8 cellular contexts compared by ENCODE assay signal in the genomic region with DNA sequence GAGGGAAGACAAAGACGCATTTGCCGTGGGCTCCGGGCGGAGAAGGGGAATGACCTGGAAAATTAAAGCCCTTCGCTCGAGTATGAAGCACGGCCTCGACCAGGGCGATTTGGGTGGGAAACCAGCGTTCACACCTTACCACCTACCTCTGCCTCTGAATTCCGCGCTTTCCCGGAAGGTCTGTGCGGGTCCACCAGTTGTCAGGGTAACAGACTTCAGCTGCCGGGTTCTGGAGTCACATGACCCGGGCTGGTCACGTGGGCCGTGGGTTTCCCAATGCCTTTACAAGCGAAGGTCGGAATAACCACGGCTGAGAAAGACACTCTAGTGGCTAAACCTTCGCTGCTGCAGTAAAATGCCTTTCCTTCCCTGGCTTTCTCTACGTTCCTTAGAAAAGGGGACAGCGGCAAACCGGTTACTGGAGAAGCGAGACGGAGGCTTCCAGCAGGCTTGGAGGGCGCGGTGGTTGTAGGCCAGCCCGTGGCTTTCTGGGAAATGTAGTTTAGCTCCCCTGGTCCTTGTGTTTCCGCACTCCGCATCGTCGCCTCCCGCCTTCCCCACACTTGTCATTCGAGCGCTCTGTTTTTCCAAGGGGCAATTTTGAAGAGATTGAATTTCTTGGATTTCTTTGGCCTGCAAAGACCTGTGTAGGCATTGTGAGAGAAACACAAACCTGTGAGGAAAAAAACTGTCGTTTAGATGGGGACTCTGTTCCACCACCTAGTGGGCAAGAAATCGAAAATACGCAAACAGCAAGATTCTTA. TPM values are rescaled to one million over a fixed set of nuclear protein-coding genes. Genes with fewer than 3 reads are reported as not detected.
DNase-seq lines count a peak whose midpoint lies in the region; ATAC-seq, FAIRE-seq and TF ChIP-seq lines count a peak whose summit lies in the region.

A gene with protein sequence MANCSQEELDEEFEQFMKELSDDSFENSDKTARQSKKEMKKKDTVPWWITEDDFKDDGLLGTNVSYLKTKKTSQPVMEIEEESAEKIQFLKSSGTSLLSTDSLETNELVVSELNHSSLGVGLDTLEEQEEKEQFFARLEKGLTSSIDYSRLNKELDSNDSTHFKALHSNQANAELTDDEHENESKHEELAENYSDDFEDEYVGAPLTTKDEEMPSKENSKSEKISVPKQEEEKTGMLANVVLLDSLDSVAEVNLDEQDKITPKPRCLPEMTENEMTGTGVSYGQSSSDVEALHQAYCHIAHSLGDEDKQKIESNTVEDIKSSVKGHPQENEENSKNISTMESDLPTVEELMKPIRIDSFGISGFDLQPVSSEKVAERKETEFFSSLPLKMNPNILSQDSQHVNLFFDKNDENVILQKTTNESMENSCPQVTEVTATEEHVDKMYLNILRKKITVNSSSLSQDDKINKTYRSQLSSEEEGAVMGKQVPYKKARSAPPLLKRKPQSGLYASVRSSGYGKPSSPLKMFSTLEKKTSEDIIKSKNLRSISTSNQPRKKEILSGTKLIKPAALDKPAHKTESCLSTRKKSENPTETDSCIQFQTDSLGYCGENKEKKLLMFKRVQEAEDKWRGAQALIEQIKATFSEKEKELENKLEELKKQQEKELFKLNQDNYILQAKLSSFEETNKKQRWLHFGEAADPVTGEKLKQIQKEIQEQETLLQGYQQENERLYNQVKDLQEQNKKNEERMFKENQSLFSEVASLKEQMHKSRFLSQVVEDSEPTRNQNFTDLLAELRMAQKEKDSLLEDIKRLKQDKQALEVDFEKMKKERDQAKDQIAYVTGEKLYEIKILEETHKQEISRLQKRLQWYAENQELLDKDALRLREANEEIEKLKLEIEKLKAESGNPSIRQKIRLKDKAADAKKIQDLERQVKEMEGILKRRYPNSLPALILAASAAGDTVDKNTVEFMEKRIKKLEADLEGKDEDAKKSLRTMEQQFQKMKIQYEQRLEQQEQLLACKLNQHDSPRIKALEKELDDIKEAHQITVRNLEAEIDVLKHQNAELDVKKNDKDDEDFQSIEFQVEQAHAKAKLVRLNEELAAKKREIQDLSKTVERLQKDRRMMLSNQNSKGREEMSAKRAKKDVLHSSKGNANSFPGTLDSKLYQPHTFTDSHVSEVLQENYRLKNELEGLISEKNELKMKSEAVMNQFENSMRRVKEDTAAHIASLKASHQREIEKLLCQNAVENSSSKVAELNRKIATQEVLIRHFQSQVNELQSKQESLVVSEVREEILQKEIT (N-terminal part only) (minus strand): TSS at position 210 of the 764 bp plus-strand sequence. CDS start 1,250 bp downstream, outside the sequence.

- no peaks in the 10 kb centered on the region for H3K36me3 Mint-ChIP-seq in activated CD4-positive, alpha-beta T cell treated with anti-CD3 and anti-CD28 coated beads, Interleukin-2, amount 10 ng/mL, durations not matched to agents 24 days and 14 days (ENCODE audit: low read depth)
- H3K36me3 Mint-ChIP-seq in dendritic cell treated with granulocyte-macrophage colony-stimulating factor and Interleukin-4, amounts not matched to agents 40 ng/mL and 50 ng/mL, for 4 days (ENCODE audit: low read depth) = peaks cover 12% of the 10 kb centered on the region

- peak within 1 kb of the TSS; percentile 100 for H2AFZ ChIP-seq in HepG2 (ENCODE audit: low read length)

- WGBS in HepG2 (ENCODE audit: low lambda C conversion rate) = 3% methylated on average over 22 of the region's 40 CpGs

- intact Hi-C loops in activated CD4-positive, alpha-beta T cell treated with anti-CD3 and anti-CD28 coated beads, Interleukin-2, amount 10 ng/mL, durations not matched to agents 24 days and 14 days (cut with micrococcal nuclease) = loop anchor here (1.0 to 5.0 kb wide), 4 partner anchors 343 to 1980 kb away; partner anchors contain the start of genes CYB5R4, DOP1A, IBTK and UBE3D
- intact Hi-C loops in dendritic cell treated with granulocyte-macrophage colony-stimulating factor and Interleukin-4, amounts not matched to agents 40 ng/mL and 50 ng/mL, for 4 days (cut with micrococcal nuclease) = loop anchor here (1.0 to 10.0 kb wide), 3 partner anchors 343 to 1153 kb away; partner anchors contain the start of gene CYB5R4
- intact Hi-C loops in HepG2 (cut with micrococcal nuclease; ENCODE audit: unreplicated experiment) = loop anchor here (1.0 kb wide), 1 partner anchor 36 kb away; no protein-coding TSS in a partner anchor

- in situ Hi-C loops in HepG2 (cut with HindIII; ENCODE audit: extremely low pct_ligation_motif_present, low pct_unique_long_range_greater_than_20kb) = loop anchor here (10.0 kb wide), 1 partner anchor 613 kb away; no protein-coding TSS in a partner anchor

- H3K4me1 ChIP-seq in BLaER1 (0 out of 2 replicates have a peak, but pooled peaks cover 12% of the 10 kb centered on the region), HepG2 (ENCODE audit: insufficient read depth, low read length) (peaks cover 17% of the 10 kb centered on the region)

- peak within 1 kb of the TSS; percentile 89 for H3K27ac Mint-ChIP-seq in activated CD4-positive, alpha-beta T cell treated with anti-CD3 and anti-CD28 coated beads, Interleukin-2, amount 10 ng/mL, durations not matched to agents 24 days and 14 days
- peak within 1 kb of the TSS; percentile 86 for H3K27ac Mint-ChIP-seq in dendritic cell treated with granulocyte-macrophage colony-stimulating factor and Interleukin-4, amounts not matched to agents 40 ng/mL and 50 ng/mL, for 4 days

- no peak within 1 kb of the TSS for H3K27ac ChIP-seq in BLaER1
- peak within 1 kb of the TSS; percentile 79 for H3K27ac ChIP-seq in HepG2 (ENCODE audit: extremely low read length, insufficient read depth, low read length)

- peak; percentile 62 for TF ChIP-seq CTCF in HepG2 (CRISPR knock-in tag; IDR thresholded peaks at IDR 0.05)

- no peaks in the 10 kb centered on the region for H3K79me2 ChIP-seq in HepG2 (ENCODE audit: insufficient read depth, low read length)

- H3K4me2 ChIP-seq in BLaER1 = peak within 1 kb of the TSS; percentile 85
- H3K4me2 ChIP-seq in HepG2 (ENCODE audit: low read depth, low read length) = peak within 1 kb of the TSS; percentile 90

- ATAC-seq in HG03457 (IDR thresholded peaks at IDR 0.05; ENCODE audit: unreplicated experiment) = peak; percentile 97
- ATAC-seq in HepG2 = peak; percentile 98

- CTCF ChIA-PET in HepG2 (lab: Yijun Ruan, JAX; ENCODE audit: low intra/inter-chr PET ratio, low total read pairs) = interaction anchor here (1.4 kb wide), 1 partner anchor 343 kb away, joined by 9 read pairs; no protein-coding TSS in a partner anchor

- POLR2A ChIA-PET in HepG2 (lab: Yijun Ruan, JAX) = no interaction called here

- H3K9me3 ChIP-seq in BLaER1 (no peaks in the 10 kb centered on the region), HepG2 (ENCODE audit: low read length) (no peaks in the 10 kb centered on the region)

- peaks cover 17% of the 10 kb centered on the region for H3K4me1 Mint-ChIP-seq in activated CD4-positive, alpha-beta T cell treated with anti-CD3 and anti-CD28 coated beads, Interleukin-2, amount 10 ng/mL, durations not matched to agents 24 days and 14 days
- H3K4me1 Mint-ChIP-seq in dendritic cell treated with granulocyte-macrophage colony-stimulating factor and Interleukin-4, amounts not matched to agents 40 ng/mL and 50 ng/mL, for 4 days (ENCODE audit: low read depth) = peaks cover 21% of the 10 kb centered on the region

- BruUV-seq in HepG2 (replicated peaks; lab: Mats Ljungman, UMichigan) = no TSS peak

- peak; percentile 99 for FAIRE-seq in GM19239 (lab: Jason Lieb, UNC)
- FAIRE-seq in HepG2 (lab: Jason Lieb, UNC) = peak; percentile 80

- TF ChIP-seq POLR2A in HepG2 (IDR thresholded peaks at IDR 0.05; ENCODE audit: insufficient read depth in 1 of 2, low read depth in 2 of 2, low read length in 2 of 2) = no peak

- no peaks in the 10 kb centered on the region for H3K27me3 ChIP-seq in BLaER1
- no peaks in the 10 kb centered on the region; a peak in 1 of 5 replicates for H3K27me3 ChIP-seq in HepG2 (ENCODE audit: control insufficient read depth in 1 of 2, insufficient read depth in 2 of 2, low read length in 2 of 2)

- DNase-seq in GM19239 (ENCODE audit: insufficient read length, low spot score) (peak; percentile 36), NCI-H524 (lab: John Stamatoyannopoulos, UW) (peak; percentile 84 to 86), HepG2 (ENCODE audit: low spot score) (peak; percentile 85)
- peak; percentile 97 for DNase-seq in activated CD4-positive, alpha-beta T cell treated with anti-CD3 and anti-CD28 coated beads, Interleukin-2, amount 10 ng/mL, durations not matched to agents 24 days and 14 days
- peak; percentile 88 for DNase-seq in stimulated activated CD4-positive, alpha-beta T cell treated with anti-CD3 and anti-CD28 coated beads, Interleukin-4, amount 100 ng/mL, for 1 hour

- H3K4me3 Mint-ChIP-seq in activated CD4-positive, alpha-beta T cell treated with anti-CD3 and anti-CD28 coated beads, Interleukin-2, amount 10 ng/mL, durations not matched to agents 24 days and 14 days = peak within 1 kb of the TSS; percentile 98
- peak within 1 kb of the TSS; percentile 99 for H3K4me3 Mint-ChIP-seq in dendritic cell treated with granulocyte-macrophage colony-stimulating factor and Interleukin-4, amounts not matched to agents 40 ng/mL and 50 ng/mL, for 4 days

- H3K27me3 Mint-ChIP-seq in activated CD4-positive, alpha-beta T cell treated with anti-CD3 and anti-CD28 coated beads, Interleukin-2, amount 10 ng/mL, durations not matched to agents 24 days and 14 days = peaks cover 13% of the 10 kb centered on the region
- H3K27me3 Mint-ChIP-seq in dendritic cell treated with granulocyte-macrophage colony-stimulating factor and Interleukin-4, amounts not matched to agents 40 ng/mL and 50 ng/mL, for 4 days = peaks cover 20% of the 10 kb centered on the region

- H3K9me3 Mint-ChIP-seq in activated CD4-positive, alpha-beta T cell treated with anti-CD3 and anti-CD28 coated beads, Interleukin-2, amount 10 ng/mL, durations not matched to agents 24 days and 14 days = no peaks in the 10 kb centered on the region
- H3K9me3 Mint-ChIP-seq in dendritic cell treated with granulocyte-macrophage colony-stimulating factor and Interleukin-4, amounts not matched to agents 40 ng/mL and 50 ng/mL, for 4 days = no peaks in the 10 kb centered on the region

- 0 out of 2 replicates have a peak, but pooled peaks have one; percentile 9 for TF ChIP-seq RAD21 in HepG2 (CRISPR knock-in tag; IDR thresholded peaks at IDR 0.05)

- H4K20me1 ChIP-seq in BLaER1 (no peaks in the 10 kb centered on the region), HepG2 (ENCODE audit: insufficient read depth, low read length) (no peaks in the 10 kb centered on the region)

- H3K4me3 ChIP-seq in BLaER1 (peak within 1 kb of the TSS; percentile 72), HepG2 (replicated peaks in 1 of 3; ENCODE audit: insufficient read depth in 1 of 3, low read depth in 2 of 3, low read length in 3 of 3) (peak within 1 kb of the TSS; percentile 86 to 95 (median 88))

- TF ChIP-seq EP300 in HepG2 (IDR thresholded peaks at IDR 0.05; ENCODE audit: low read depth in 2 of 2, low read length in 2 of 2) = no peak
- TF ChIP-seq EP300 in HepG2 (CRISPR knock-in tag; IDR thresholded peaks at IDR 0.05; ENCODE audit: borderline replicate concordance) = no peak

- H3K9ac ChIP-seq in BLaER1 (peak within 1 kb of the TSS; percentile 65; the same call in 1 of the 2 replicates), HepG2 (ENCODE audit: insufficient read depth, low read depth, low read length) (peak within 1 kb of the TSS; percentile 82)

- no peaks in the 10 kb centered on the region for H3K36me3 ChIP-seq in BLaER1
- no peaks in the 10 kb centered on the region for H3K36me3 ChIP-seq in HepG2 (replicated peaks in 1 of 2; ENCODE audit: control insufficient read depth in 1 of 2, insufficient read depth in 2 of 2, low read length in 2 of 2)

RNA-seq across cellular contexts. Expression of the gene that starts here (rescaled TPM):
- total RNA-seq in activated CD4-positive, alpha-beta T cell treated with anti-CD3 and anti-CD28 coated beads, Interleukin-2, amount 10 ng/mL, durations not matched to agents 24 days and 14 days = 3.5 and 4.0 TPM in 2 replicates
- 7.9 and 10.0 TPM in 2 replicates for total RNA-seq in HepG2 (2016; rRNA removed; fragmentation: Illumina TruSeq; extraction: Trizol)
- 7.5 and 7.8 TPM in 2 replicates for total RNA-seq in HepG2 (2016; cell fraction: cytosol; rRNA removed; fragmentation: Illumina TruSeq; extraction: Trizol; ENCODE audit: low read depth)
- 6.8 and 9.9 TPM in 2 replicates for total RNA-seq in HepG2 (2016; cell fraction: insoluble cytoplasmic fraction; rRNA removed; fragmentation: Illumina TruSeq; extraction: Trizol)
- 4.7 and 6.3 TPM in 2 replicates for total RNA-seq in HepG2 (2016; cell fraction: membrane; rRNA removed; fragmentation: Illumina TruSeq; extraction: Trizol)
- 18.6 and 20.8 TPM in 2 replicates for total RNA-seq in HepG2 (2016; cell fraction: nucleus; rRNA removed; fragmentation: Illumina TruSeq; extraction: Trizol)
- 0.50 and 0.76 TPM in 2 replicates for polyA plus RNA-seq in HepG2 (2011; rRNA removed)
- 0.12 and 0.32 TPM in 2 replicates for polyA plus RNA-seq in HepG2 (2011; cell fraction: cytosol; rRNA removed)
- 1.1 and 1.6 TPM in 2 replicates for polyA plus RNA-seq in HepG2 (2011; cell fraction: nucleus; rRNA removed)
- polyA plus RNA-seq in HepG2 (2012) = 1.1 and 1.4 TPM in 2 replicates
- 0.15 and 0.70 TPM in 2 replicates for polyA plus RNA-seq in HepG2 (2016; cell fraction: cytosol; fragmentation: Illumina TruSeq; extraction: Trizol; ENCODE audit: low read depth)
- 6.7 and 7.9 TPM in 2 replicates for polyA plus RNA-seq in HepG2 (2016; cell fraction: insoluble cytoplasmic fraction; fragmentation: Illumina TruSeq; extraction: Trizol; ENCODE audit: low read depth)
- polyA plus RNA-seq in HepG2 (2016; cell fraction: membrane; fragmentation: Illumina TruSeq; extraction: Trizol; ENCODE audit: low read depth) = 1.1 and 1.2 TPM in 2 replicates
- polyA plus RNA-seq in HepG2 (2016; cell fraction: nucleus; fragmentation: Illumina TruSeq; extraction: Trizol; ENCODE audit: insufficient read depth, low read depth) = 13.9 and 14.9 TPM in 2 replicates
- 0.04 and 0.70 TPM in 2 replicates for polyA minus RNA-seq in HepG2 (2011; rRNA and poly(A)+ RNA removed; ENCODE audit: low replicate concordance)
- 0.59 and 1.1 TPM in 2 replicates for polyA minus RNA-seq in HepG2 (2011; cell fraction: cytosol; rRNA and poly(A)+ RNA removed)
- polyA minus RNA-seq in HepG2 (2011; cell fraction: nucleus; rRNA and poly(A)+ RNA removed) = 8.1 and 10.4 TPM in 2 replicates

Comparison
In these comparisons a context has a peak if more than half of its experiments do, and no peak if none do; other contexts are left out.
1. DNase-seq: peak in every context shown above with its lines; median percentile 97 in activated CD4-positive, alpha-beta T cell treated with anti-CD3 and anti-CD28 coated beads, Interleukin-2, amount 10 ng/mL, durations not matched to agents 24 days and 14 days; 88 in stimulated activated CD4-positive, alpha-beta T cell treated with anti-CD3 and anti-CD28 coated beads, Interleukin-4, amount 100 ng/mL, for 1 hour; 85 in NCI-H524; 85 in HepG2; 36 in GM19239.